ENCODE assay signal across 1 cellular context in genomic region chr17:35447494-35447893, GRCh38.
TF ChIP-seq lines count a peak whose summit lies in the region.

No MANE protein-coding gene starts in this region.

TF ChIP-seq in GM12878, 131 proteins besides CTCF, POLR2A, EP300 and RAD21 (continued from another document):
- TF ChIP-seq NR2F1 (conservative IDR thresholded peaks at IDR 0.05), result 0 out of 2 replicates have a peak, but pooled peaks have one; percentile 10
- no peak for TF ChIP-seq SMARCA5 (IDR thresholded peaks at IDR 0.05)
TF ChIP-seq in GM12878: peak in this region for 1.
